1 cellular context compared by ENCODE assay signal in the genomic region with DNA sequence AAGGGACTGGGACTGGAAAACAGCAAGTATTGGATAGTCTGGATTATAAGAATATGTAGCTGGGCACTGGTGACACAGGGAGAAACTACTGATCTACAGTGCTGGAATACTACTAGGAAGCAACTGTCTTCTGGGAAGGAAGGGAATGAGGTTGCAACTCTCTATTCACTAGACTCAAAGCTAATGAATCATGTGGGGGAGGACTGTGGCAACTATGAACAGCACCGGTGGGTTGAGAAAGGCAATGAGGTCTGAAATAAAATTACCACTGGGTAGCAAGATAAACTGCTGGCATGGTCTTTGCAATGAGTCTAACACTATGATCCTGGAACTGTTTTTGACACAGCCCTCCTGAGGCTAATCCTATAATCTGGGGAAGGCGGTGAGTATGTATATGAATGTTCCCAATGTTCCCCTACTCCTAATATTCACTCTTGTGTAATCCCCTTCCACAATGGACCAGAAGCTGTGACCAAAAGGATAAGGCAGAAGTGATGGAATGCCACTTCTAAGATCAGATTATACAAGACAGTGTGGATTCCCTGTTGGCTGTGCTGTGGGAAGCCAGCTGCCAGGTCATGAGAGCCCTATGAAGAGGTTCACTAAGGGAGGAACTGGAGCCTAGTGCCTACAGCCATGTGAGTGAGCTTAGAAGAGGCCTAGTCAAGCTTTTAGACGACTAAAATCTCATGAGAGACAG.
TF ChIP-seq lines count a peak whose summit lies in the region.

No MANE protein-coding gene starts in this region.

TF ChIP-seq in WTC11, 78 proteins besides CTCF, POLR2A, EP300 and RAD21:
- TF ChIP-seq, protein P1, sequence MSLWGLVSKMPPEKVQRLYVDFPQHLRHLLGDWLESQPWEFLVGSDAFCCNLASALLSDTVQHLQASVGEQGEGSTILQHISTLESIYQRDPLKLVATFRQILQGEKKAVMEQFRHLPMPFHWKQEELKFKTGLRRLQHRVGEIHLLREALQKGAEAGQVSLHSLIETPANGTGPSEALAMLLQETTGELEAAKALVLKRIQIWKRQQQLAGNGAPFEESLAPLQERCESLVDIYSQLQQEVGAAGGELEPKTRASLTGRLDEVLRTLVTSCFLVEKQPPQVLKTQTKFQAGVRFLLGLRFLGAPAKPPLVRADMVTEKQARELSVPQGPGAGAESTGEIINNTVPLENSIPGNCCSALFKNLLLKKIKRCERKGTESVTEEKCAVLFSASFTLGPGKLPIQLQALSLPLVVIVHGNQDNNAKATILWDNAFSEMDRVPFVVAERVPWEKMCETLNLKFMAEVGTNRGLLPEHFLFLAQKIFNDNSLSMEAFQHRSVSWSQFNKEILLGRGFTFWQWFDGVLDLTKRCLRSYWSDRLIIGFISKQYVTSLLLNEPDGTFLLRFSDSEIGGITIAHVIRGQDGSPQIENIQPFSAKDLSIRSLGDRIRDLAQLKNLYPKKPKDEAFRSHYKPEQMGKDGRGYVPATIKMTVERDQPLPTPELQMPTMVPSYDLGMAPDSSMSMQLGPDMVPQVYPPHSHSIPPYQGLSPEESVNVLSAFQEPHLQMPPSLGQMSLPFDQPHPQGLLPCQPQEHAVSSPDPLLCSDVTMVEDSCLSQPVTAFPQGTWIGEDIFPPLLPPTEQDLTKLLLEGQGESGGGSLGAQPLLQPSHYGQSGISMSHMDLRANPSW (CRISPR knock-in tag; conservative IDR thresholded peaks at IDR 0.05; ENCODE audit: low read depth): no peak
- TF ChIP-seq FOXP1 (CRISPR knock-in tag; IDR thresholded peaks at IDR 0.05; ENCODE audit: borderline replicate concordance) (no peak), TEAD4 (CRISPR knock-in tag; IDR thresholded peaks at IDR 0.05) (no peak), SMAD4 (CRISPR knock-in tag; IDR thresholded peaks at IDR 0.05) (no peak), ZNF396 (CRISPR knock-in tag; IDR thresholded peaks at IDR 0.05; ENCODE audit: borderline replicate concordance) (no peak), ZNF232 (CRISPR knock-in tag; IDR thresholded peaks at IDR 0.05) (no peak)
TF ChIP-seq in WTC11: peak in this region for 0.
